ENCODE assay signal across 10 cellular contexts in genomic region chr7:2103071-2103898, GRCh38.
A peak's percentile ranks its signal among the peaks of the same experiment; 100 is the strongest.
DNase-seq lines count a peak whose midpoint lies in the region; ATAC-seq and TF ChIP-seq lines count a peak whose summit lies in the region.
"Had no signal": no experiment of that assay in that cellular context is flagged by ENCODE, and none has a peak within 500 bp of the region (broad histone marks: within the 10 kb centered on the region; RNA-seq: fewer than 3 reads in every experiment).

No MANE protein-coding gene starts in this region.

- H3K36me3 Mint-ChIP-seq in brain (no peaks in the 10 kb centered on the region), type B pancreatic cell (no peaks in the 10 kb centered on the region), T-helper 17 cell (ENCODE audit: low read depth) (no peaks in the 10 kb centered on the region)
- H3K36me3 Mint-ChIP-seq in naive thymus-derived CD4-positive, alpha-beta T cell = peaks cover 0 to 6% (median 0%) of the 10 kb centered on the region in 5 donors

- H3K27me3 Mint-ChIP-seq in brain = no peaks in the 10 kb centered on the region
- H3K27me3 Mint-ChIP-seq in naive thymus-derived CD4-positive, alpha-beta T cell = no peaks in the 10 kb centered on the region
- H3K27me3 Mint-ChIP-seq in type B pancreatic cell = no peaks in the 10 kb centered on the region
- H3K27me3 Mint-ChIP-seq in T-helper 17 cell = no peaks in the 10 kb centered on the region

- intact Hi-C loops in naive thymus-derived CD4-positive, alpha-beta T cell (cut with micrococcal nuclease) = loop anchor here in 1 of 2 donors (5.0 to 10.0 kb wide), 4 partner anchors 36 to 438 kb away; no protein-coding TSS in a partner anchor

- no peaks in the 10 kb centered on the region for H3K27me3 ChIP-seq in naive thymus-derived CD4-positive, alpha-beta T cell (ENCODE audit: control insufficient read depth in 2 of 2, insufficient read depth in 2 of 2, low read length in 2 of 2)

- ATAC-seq in naive thymus-derived CD4-positive, alpha-beta T cell = no peak
- ATAC-seq in T-helper 17 cell = no peak

- peak overlapping the region in 4 of 5 experiments; percentile 65 to 98 (median 87) for H3K27ac Mint-ChIP-seq in brain
- H3K27ac Mint-ChIP-seq in naive thymus-derived CD4-positive, alpha-beta T cell = peak overlapping the region in 8 of 9 donors; percentile 34 to 94 (median 74)
- H3K27ac Mint-ChIP-seq in type B pancreatic cell = peak overlapping the region; percentile 75
- H3K27ac Mint-ChIP-seq in T-helper 17 cell = no peak overlapping the region

- H3K27ac ChIP-seq in naive thymus-derived CD4-positive, alpha-beta T cell (ENCODE audit: low read depth, low read length) = peak overlapping the region; percentile 42
- H3K27ac ChIP-seq: 22Rv1 had no signal

- no peaks in the 10 kb centered on the region for H3K36me3 ChIP-seq in naive thymus-derived CD4-positive, alpha-beta T cell (ENCODE audit: control insufficient read depth in 2 of 3, insufficient read depth in 3 of 3, low read length in 3 of 3)

- H3K9me3 ChIP-seq in naive thymus-derived CD4-positive, alpha-beta T cell (ENCODE audit: control insufficient read depth in 2 of 3, low read length in 3 of 3) = no peaks in the 10 kb centered on the region
- H3K9me3 ChIP-seq in T-helper 17 cell (ENCODE audit: control insufficient read depth, low read length, poor library complexity, severe bottlenecking) = no peaks in the 10 kb centered on the region

- H3K4me3 ChIP-seq in naive thymus-derived CD4-positive, alpha-beta T cell (ENCODE audit: low read length) = peak overlapping the region; percentile 15

- H3K4me1 Mint-ChIP-seq in brain (peaks cover 95% of the 10 kb centered on the region), type B pancreatic cell (ENCODE audit: unreplicated experiment) (peaks cover 55% of the 10 kb centered on the region), T-helper 17 cell (peaks cover 22% of the 10 kb centered on the region)
- peaks cover 26 to 51% (median 40%) of the 10 kb centered on the region in 7 donors for H3K4me1 Mint-ChIP-seq in naive thymus-derived CD4-positive, alpha-beta T cell

- DNase-seq in SHP77 (lab: John Stamatoyannopoulos, UW) (peak; percentile 38 to 43), SHP77 treated with DMSO at 0.1 percent for 48 hours (lab: John Stamatoyannopoulos, UW) (no peak), type B pancreatic cell (ENCODE audit: extremely low spot score, unreplicated experiment) (no peak), T-helper 17 cell (no peak), erythroblast (lab: John Stamatoyannopoulos, UW) (no peak), iPS-NIHi7 (ENCODE audit: extremely low spot score) (no peak)
- DNase-seq in naive thymus-derived CD4-positive, alpha-beta T cell = no peak
- DNase-seq: NCI-H345 had no signal

- peak overlapping the region in 2 of 5 experiments; percentile 11 to 48 for H3K4me3 Mint-ChIP-seq in brain
- peak overlapping the region in 7 of 10 donors; percentile 20 to 67 (median 48) for H3K4me3 Mint-ChIP-seq in naive thymus-derived CD4-positive, alpha-beta T cell
- no peak overlapping the region for H3K4me3 Mint-ChIP-seq in type B pancreatic cell
- no peak overlapping the region for H3K4me3 Mint-ChIP-seq in T-helper 17 cell

- POLR2A ChIA-PET in naive thymus-derived CD4-positive, alpha-beta T cell (lab: Charles Lee) = no interaction called here

- TF ChIP-seq POLR2A in erythroblast (IDR thresholded peaks at IDR 0.05; ENCODE audit: low read length) = no peak

- H3K4me1 ChIP-seq in naive thymus-derived CD4-positive, alpha-beta T cell (ENCODE audit: control insufficient read depth in 2 of 2, insufficient read depth in 2 of 2, low read length in 2 of 2) = peaks cover 12 to 33% of the 10 kb centered on the region in 2 donors

- no peak for TF ChIP-seq CTCF in brain (conservative IDR thresholded peaks at IDR 0.05)
- no peak for TF ChIP-seq CTCF in type B pancreatic cell (conservative IDR thresholded peaks at IDR 0.05)

- CTCF ChIA-PET in naive thymus-derived CD4-positive, alpha-beta T cell (lab: Charles Lee) = interaction anchor here (1.1 to 1.5 kb wide), 2 partner anchors 16 to 37 kb away, joined by 3 read pairs; no protein-coding TSS in a partner anchor

- no peaks in the 10 kb centered on the region for H3K9me3 Mint-ChIP-seq in brain
- H3K9me3 Mint-ChIP-seq in naive thymus-derived CD4-positive, alpha-beta T cell = peaks cover 0 to 3% (median 0%) of the 10 kb centered on the region in 11 donors
- H3K9me3 Mint-ChIP-seq in type B pancreatic cell = no peaks in the 10 kb centered on the region

Comparison
In these comparisons a context has a peak if more than half of its experiments do, and no peak if none do; other contexts are left out.
1. DNase-seq: peak in SHP77 (2 of 2); none in SHP77 treated with DMSO at 0.1 percent for 48 hours (single experiment), naive thymus-derived CD4-positive, alpha-beta T cell (0 of 9), type B pancreatic cell (single experiment), T-helper 17 cell (0 of 3), erythroblast (0 of 2) and iPS-NIHi7 (single experiment).
2. H3K4me3 Mint-ChIP-seq: peak in naive thymus-derived CD4-positive, alpha-beta T cell (7 of 10); none in type B pancreatic cell (single experiment) and T-helper 17 cell (single experiment).